ENCODE assay signal across 9 cellular contexts in genomic region chr14:73613046-73613383, GRCh38. TPM values are rescaled to one million over a fixed set of nuclear protein-coding genes. Genes with fewer than 3 reads are reported as not detected.
DNase-seq lines count a peak whose midpoint lies in the region; ATAC-seq and TF ChIP-seq lines count a peak whose summit lies in the region.
"Had no signal": no experiment of that assay in that cellular context is flagged by ENCODE, and none has a peak within 500 bp of the region (broad histone marks: within the 10 kb centered on the region; RNA-seq: fewer than 3 reads in every experiment).

No MANE protein-coding gene starts in this region.

- H3K27ac ChIP-seq in mesenchymal stem cell (ENCODE audit: low read length, poor library complexity, severe bottlenecking) (no peak overlapping the region), vagina (peak overlapping the region; percentile 74)

- no peak overlapping the region for H3K14ac ChIP-seq in mesenchymal stem cell (ENCODE audit: low read length in 2 of 2)

- H3K9ac ChIP-seq in mesenchymal stem cell (ENCODE audit: low read length), result peak overlapping the region; percentile 77

- no peak overlapping the region for H3K4ac ChIP-seq in mesenchymal stem cell (ENCODE audit: low read depth in 1 of 2, low read length in 2 of 2)

- H3K9me3 ChIP-seq in MG63, result no peaks in the 10 kb centered on the region
- no peaks in the 10 kb centered on the region for H3K9me3 ChIP-seq in mesenchymal stem cell (ENCODE audit: control insufficient read depth, low read length)
- no peaks in the 10 kb centered on the region for H3K9me3 ChIP-seq in vagina

- no peak overlapping the region for H2BK5ac ChIP-seq in mesenchymal stem cell (ENCODE audit: low read depth, low read length, poor library complexity, severe bottlenecking)

- H2BK12ac ChIP-seq in mesenchymal stem cell (ENCODE audit: low read length in 2 of 2), result no peak overlapping the region

- H3K9me3 Mint-ChIP-seq in central memory CD8-positive, alpha-beta T cell, result no peaks in the 10 kb centered on the region

- TF ChIP-seq POLR2A in vagina (IDR thresholded peaks at IDR 0.05), result no peak

- H3K4me1 Mint-ChIP-seq in central memory CD8-positive, alpha-beta T cell, result no peaks in the 10 kb centered on the region

- no peaks in the 10 kb centered on the region for H3K36me3 ChIP-seq in MG63
- no peaks in the 10 kb centered on the region for H3K36me3 ChIP-seq in mesenchymal stem cell (ENCODE audit: control insufficient read depth in 1 of 2, insufficient read depth in 2 of 2, low read depth in 1 of 2, low read length in 2 of 2)
- H3K36me3 ChIP-seq in vagina, result no peaks in the 10 kb centered on the region

- H3K4me3 Mint-ChIP-seq in central memory CD8-positive, alpha-beta T cell, result peak overlapping the region; percentile 86

- H3K36me3 Mint-ChIP-seq in central memory CD8-positive, alpha-beta T cell (ENCODE audit: insufficient read depth), result peaks cover 5% of the 10 kb centered on the region

- H2AK5ac ChIP-seq in mesenchymal stem cell (ENCODE audit: low read length, severe bottlenecking), result no peak overlapping the region

- WGBS in mesenchymal stem cell, result 15% methylated on average over 12 of the region's 13 CpGs

- H3K27me3 ChIP-seq in MG63 (no peaks in the 10 kb centered on the region), mesenchymal stem cell (ENCODE audit: control insufficient read depth in 1 of 2, insufficient read depth in 1 of 2, low read length in 2 of 2) (no peaks in the 10 kb centered on the region), vagina (no peaks in the 10 kb centered on the region)

- no peaks in the 10 kb centered on the region for H3K27me3 Mint-ChIP-seq in central memory CD8-positive, alpha-beta T cell

- H4K8ac ChIP-seq in mesenchymal stem cell (ENCODE audit: low read length), result peak overlapping the region; percentile 72

- peak overlapping the region; percentile 87 for H3K27ac Mint-ChIP-seq in central memory CD8-positive, alpha-beta T cell (ENCODE audit: low read depth)

- peak overlapping the region; percentile 88 for H2AFZ ChIP-seq in mesenchymal stem cell (ENCODE audit: low read depth, low read length)

- H3K23ac ChIP-seq in mesenchymal stem cell (ENCODE audit: low read length in 2 of 2), result no peak overlapping the region

- peaks cover 3% of the 10 kb centered on the region for H3K4me1 ChIP-seq in mesenchymal stem cell (ENCODE audit: control insufficient read depth, insufficient read depth, low read depth, low read length)
- H3K4me1 ChIP-seq in vagina, result peaks cover 4% of the 10 kb centered on the region

- H2BK15ac ChIP-seq in mesenchymal stem cell (ENCODE audit: low read depth, poor library complexity, severe bottlenecking), result peak overlapping the region; percentile 46

- DNase-seq in MG63, result no peak
- no peak for DNase-seq in central memory CD8-positive, alpha-beta T cell (ENCODE audit: low spot score in 2 of 2)
- no peak for DNase-seq in mesenchymal stem cell
- no peak for DNase-seq in vagina (ENCODE audit: extremely low spot score in 2 of 2)
- no peak for DNase-seq in LoVo (ENCODE audit: low spot score)
- no peak for DNase-seq in activated CD4-positive, CD25-positive, alpha-beta regulatory T cell treated with anti-CD3 and anti-CD28 coated beads, Interleukin-2, amount 50 U/mL, for 72 hours

- H4K91ac ChIP-seq in mesenchymal stem cell (ENCODE audit: low read length), result peak overlapping the region; percentile 45

- ATAC-seq in GM18511 (IDR thresholded peaks at IDR 0.05; ENCODE audit: unreplicated experiment), result peak; percentile 21
- peak; percentile 7 for ATAC-seq in central memory CD8-positive, alpha-beta T cell (replicated peaks; ENCODE audit: extremely low read depth, poor library complexity, severe bottlenecking)
- ATAC-seq in GM18519 (IDR thresholded peaks at IDR 0.05; ENCODE audit: low FRiP score, unreplicated experiment), result no peak

- TF ChIP-seq CTCF in vagina (IDR thresholded peaks at IDR 0.05), result no peak

- H3K79me1 ChIP-seq in mesenchymal stem cell (replicated peaks; ENCODE audit: low read length, poor library complexity, severe bottlenecking), result no peaks in the 10 kb centered on the region

- H3K4me2 ChIP-seq in mesenchymal stem cell (ENCODE audit: low read length, poor library complexity, severe bottlenecking), result peak overlapping the region; percentile 85

- H3K18ac ChIP-seq in mesenchymal stem cell (ENCODE audit: low read depth in 1 of 2, low read length in 2 of 2), result peak overlapping the region in 1 of 2 experiments; percentile 66

- no peak overlapping the region for H2BK120ac ChIP-seq in mesenchymal stem cell (ENCODE audit: low read depth, low read length)

- intact Hi-C loops in vagina (cut with DNase I), result no loop called here

- H3K4me3 ChIP-seq in MG63 (peak overlapping the region; percentile 51), mesenchymal stem cell (ENCODE audit: insufficient read depth in 1 of 2, low read depth in 1 of 2, low read length in 2 of 2) (peak overlapping the region; percentile 76 to 81), vagina (peak overlapping the region; percentile 55 to 63)

RNA-seq across cellular contexts. Expression of gene ACOT6, which starts 0.7 kb away (rescaled TPM):
- not detected in 2 replicates for total RNA-seq in MG63 (2014; rRNA removed; shearing (Covaris generic); ENCODE audit: low replicate concordance)
- polyA plus RNA-seq in mesenchymal stem cell (2013, experiment 1 of 2), result not detected
- polyA plus RNA-seq in mesenchymal stem cell (2013, experiment 2 of 2), result not detected
- not detected for total RNA-seq in vagina
- total RNA-seq: NCI-H460 had no signal

RNA-seq across cellular contexts. Expression of gene ACOT4, which starts 21.3 kb away (rescaled TPM):
- total RNA-seq in MG63 (2014; rRNA removed; shearing (Covaris generic); ENCODE audit: low replicate concordance), result 0.44 and 0.76 TPM in 2 replicates
- 0.65 TPM for polyA plus RNA-seq in mesenchymal stem cell (2013, experiment 1 of 2)
- polyA plus RNA-seq in mesenchymal stem cell (2013, experiment 2 of 2), result 0.59 TPM
- total RNA-seq in vagina, result 0.49 TPM

RNA-seq across cellular contexts. Expression of gene DNAL1, which starts 31.8 kb away (rescaled TPM):
- 7.0 and 92.2 TPM in 2 replicates for total RNA-seq in MG63 (2014; rRNA removed; shearing (Covaris generic); ENCODE audit: low replicate concordance)
- 15.1 TPM for polyA plus RNA-seq in mesenchymal stem cell (2013, experiment 1 of 2)
- 17.0 TPM for polyA plus RNA-seq in mesenchymal stem cell (2013, experiment 2 of 2)
- total RNA-seq in vagina, result 4.7 TPM

RNA-seq across cellular contexts. Expression of gene ACOT2, which starts 44.0 kb away (rescaled TPM):
- 27.8 and 33.4 TPM in 2 replicates for total RNA-seq in MG63 (2014; rRNA removed; shearing (Covaris generic); ENCODE audit: low replicate concordance)
- 16.5 TPM for polyA plus RNA-seq in mesenchymal stem cell (2013, experiment 1 of 2)
- 15.9 TPM for polyA plus RNA-seq in mesenchymal stem cell (2013, experiment 2 of 2)
- total RNA-seq in vagina, result 48.1 TPM

RNA-seq across cellular contexts. Expression of gene HEATR4, which starts 54.3 kb away (rescaled TPM):
- not detected in 2 replicates for total RNA-seq in MG63 (2014; rRNA removed; shearing (Covaris generic); ENCODE audit: low replicate concordance)
- polyA plus RNA-seq in mesenchymal stem cell (2013, experiment 1 of 2), result 0.01 TPM
- not detected for polyA plus RNA-seq in mesenchymal stem cell (2013, experiment 2 of 2)
- not detected for total RNA-seq in vagina
- total RNA-seq: NCI-H460 had no signal
